9 cellular contexts compared by ENCODE assay signal in the genomic region with DNA sequence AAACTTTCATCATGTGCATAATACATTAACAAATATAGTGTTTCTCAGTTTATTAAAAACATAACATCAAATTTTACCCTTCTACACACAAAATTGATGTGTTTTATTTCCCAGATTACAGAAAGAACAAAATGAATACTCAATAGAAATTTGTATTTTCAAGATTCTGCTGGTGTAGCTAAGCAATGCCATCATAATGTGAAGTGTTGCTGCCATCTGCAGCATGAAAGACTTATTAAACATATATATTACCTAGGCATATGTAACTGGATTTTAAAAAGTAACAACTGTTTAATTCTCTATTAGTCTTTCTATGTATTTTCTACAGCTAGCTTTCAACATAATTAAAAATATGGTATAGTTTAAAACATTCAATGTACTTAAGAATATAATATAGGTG. TPM values are rescaled to one million over a fixed set of nuclear protein-coding genes. Genes with fewer than 3 reads are reported as not detected.
DNase-seq lines count a peak whose midpoint lies in the region; ATAC-seq, FAIRE-seq and TF ChIP-seq lines count a peak whose summit lies in the region.
"Had no signal": no experiment of that assay in that cellular context is flagged by ENCODE, and none has a peak within 500 bp of the region (broad histone marks: within the 10 kb centered on the region; RNA-seq: fewer than 3 reads in every experiment).

No MANE protein-coding gene starts in this region.

- no peak overlapping the region for H3K4me3 ChIP-seq in adrenal gland
- no peak overlapping the region for H3K4me3 ChIP-seq in kidney (ENCODE audit: low read length in 2 of 2)
- no peak overlapping the region for H3K4me3 ChIP-seq in thoracic aorta

- H3K27ac ChIP-seq in adrenal gland, result no peak overlapping the region
- no peak overlapping the region for H3K27ac ChIP-seq in kidney (ENCODE audit: low read depth in 2 of 2, low read length in 2 of 2)
- H3K27ac ChIP-seq in thoracic aorta, result no peak overlapping the region

- H3K9me3 ChIP-seq in adrenal gland (replicated peaks in 1 of 3) (no peaks in the 10 kb centered on the region), kidney (ENCODE audit: control insufficient read depth in 1 of 2, low read length in 2 of 2) (no peaks in the 10 kb centered on the region), thoracic aorta (no peaks in the 10 kb centered on the region)

- no peak for ATAC-seq in activated naive CD8-positive, alpha-beta T cell treated with anti-CD3 and anti-CD28 coated beads, Interleukin-2, amount 50 U/mL, for 24 hours
- ATAC-seq in thoracic aorta (ENCODE audit: insufficient number of reproducible peaks, low FRiP score, low read depth) (no peak), HG03521 (IDR thresholded peaks at IDR 0.05; ENCODE audit: unreplicated experiment) (no peak)

- intact Hi-C loops in adrenal gland (cut with DNase I) (no loop called here), kidney (cut with DNase I) (loop anchor here (10.0 kb wide), 1 partner anchor 243 kb away; no protein-coding TSS in a partner anchor)

- TF ChIP-seq CTCF in adrenal gland (IDR thresholded peaks at IDR 0.05) (peak in 5 of 6 experiments; percentile 13 to 53 (median 45)), kidney (IDR thresholded peaks at IDR 0.05; ENCODE audit: borderline replicate concordance, extremely low read depth, insufficient read depth) (peak; percentile 49), thoracic aorta (IDR thresholded peaks at IDR 0.05) (peak; percentile 24)

- peak; percentile 87 for FAIRE-seq in kidney (lab: Jason Lieb, UNC)

- no peak overlapping the region for H3K9ac ChIP-seq in kidney (ENCODE audit: low read length in 2 of 2)

- no peak overlapping the region for H3K27ac Mint-ChIP-seq in activated naive CD8-positive, alpha-beta T cell treated with anti-CD3 and anti-CD28 coated beads for 36 hours
- H3K27ac Mint-ChIP-seq in activated naive CD8-positive, alpha-beta T cell treated with anti-CD3 and anti-CD28 coated beads, Interleukin-2, amount 50 U/mL, for 24 hours, result no peak overlapping the region

- H3K4me3 Mint-ChIP-seq in activated naive CD8-positive, alpha-beta T cell treated with anti-CD3 and anti-CD28 coated beads for 36 hours, result no peak overlapping the region
- H3K4me3 Mint-ChIP-seq in activated naive CD8-positive, alpha-beta T cell treated with anti-CD3 and anti-CD28 coated beads, Interleukin-2, amount 50 U/mL, for 24 hours, result no peak overlapping the region

- H3K36me3 ChIP-seq in adrenal gland (replicated peaks in 1 of 2), result no peaks in the 10 kb centered on the region
- H3K36me3 ChIP-seq in kidney (ENCODE audit: control insufficient read depth in 1 of 2, insufficient read depth in 2 of 2, low read length in 2 of 2), result no peaks in the 10 kb centered on the region
- no peaks in the 10 kb centered on the region for H3K36me3 ChIP-seq in thoracic aorta

- TF ChIP-seq POLR2A in adrenal gland (IDR thresholded peaks at IDR 0.05), result no peak

- DNase-seq in activated naive CD8-positive, alpha-beta T cell treated with anti-CD3 and anti-CD28 coated beads for 36 hours, result peak; percentile 3
- no peak for DNase-seq in activated naive CD8-positive, alpha-beta T cell treated with anti-CD3 and anti-CD28 coated beads, Interleukin-2, amount 50 U/mL, for 24 hours
- DNase-seq in H4 (ENCODE audit: low spot score) (peak; percentile 60), NCI-H146 treated with DMSO at 0.1 percent for 48 hours (lab: John Stamatoyannopoulos, UW; ENCODE audit: unreplicated experiment) (peak; percentile 46), adrenal gland (peak in 2 of 7 donors; percentile 39 to 52), kidney (no peak), thoracic aorta (ENCODE audit: low spot score) (no peak)

- no peaks in the 10 kb centered on the region for H3K9me3 Mint-ChIP-seq in activated naive CD8-positive, alpha-beta T cell treated with anti-CD3 and anti-CD28 coated beads for 36 hours
- no peaks in the 10 kb centered on the region for H3K9me3 Mint-ChIP-seq in activated naive CD8-positive, alpha-beta T cell treated with anti-CD3 and anti-CD28 coated beads, Interleukin-2, amount 50 U/mL, for 24 hours

- H3K36me3 Mint-ChIP-seq in activated naive CD8-positive, alpha-beta T cell treated with anti-CD3 and anti-CD28 coated beads for 36 hours, result no peaks in the 10 kb centered on the region
- H3K36me3 Mint-ChIP-seq in activated naive CD8-positive, alpha-beta T cell treated with anti-CD3 and anti-CD28 coated beads, Interleukin-2, amount 50 U/mL, for 24 hours (ENCODE audit: low read depth), result no peaks in the 10 kb centered on the region

- no peaks in the 10 kb centered on the region for H3K27me3 Mint-ChIP-seq in activated naive CD8-positive, alpha-beta T cell treated with anti-CD3 and anti-CD28 coated beads for 36 hours
- H3K27me3 Mint-ChIP-seq in activated naive CD8-positive, alpha-beta T cell treated with anti-CD3 and anti-CD28 coated beads, Interleukin-2, amount 50 U/mL, for 24 hours, result no peaks in the 10 kb centered on the region

- H3K4me1 ChIP-seq in adrenal gland (replicated peaks in 1 of 2) (no peaks in the 10 kb centered on the region), kidney (ENCODE audit: control insufficient read depth in 1 of 2, insufficient read depth in 1 of 2, low read depth in 1 of 2, low read length in 2 of 2) (no peaks in the 10 kb centered on the region), thoracic aorta (ENCODE audit: control insufficient read depth in 1 of 2, low read depth in 2 of 2) (no peaks in the 10 kb centered on the region)

- peaks cover 3% of the 10 kb centered on the region for H3K4me1 Mint-ChIP-seq in activated naive CD8-positive, alpha-beta T cell treated with anti-CD3 and anti-CD28 coated beads for 36 hours
- H3K4me1 Mint-ChIP-seq in activated naive CD8-positive, alpha-beta T cell treated with anti-CD3 and anti-CD28 coated beads, Interleukin-2, amount 50 U/mL, for 24 hours, result no peaks in the 10 kb centered on the region

- H3K27me3 ChIP-seq in adrenal gland (no peaks in the 10 kb centered on the region), thoracic aorta (replicated peaks; ENCODE audit: insufficient read depth) (no peaks in the 10 kb centered on the region)

RNA-seq across cellular contexts. Expression of a gene that starts 27.5 kb away (rescaled TPM):
- not detected for total RNA-seq in activated naive CD8-positive, alpha-beta T cell treated with anti-CD3 and anti-CD28 coated beads for 36 hours
- not detected in 2 replicates for total RNA-seq in H4 (2014; rRNA removed; shearing (Covaris generic))
- not detected for total RNA-seq in adrenal gland
- polyA plus RNA-seq in adrenal gland, result not detected
- total RNA-seq in kidney, result not detected
- not detected for polyA plus RNA-seq in kidney (ENCODE audit: insufficient read depth, low read depth, low replicate concordance)
- total RNA-seq in thoracic aorta, result not detected
- polyA plus RNA-seq: esophagus had no signal

RNA-seq across cellular contexts. Expression of a gene that starts 33.3 kb away (rescaled TPM):
- 10 to 100 TPM; 85.2 to 86.5 TPM for total RNA-seq in activated naive CD8-positive, alpha-beta T cell treated with anti-CD3 and anti-CD28 coated beads for 36 hours
- 259 and 270 TPM in 2 replicates for total RNA-seq in H4 (2014; rRNA removed; shearing (Covaris generic))
- total RNA-seq in adrenal gland (10 to 100 TPM; 39.0 to 98.7 (median 64.4) TPM), kidney (266 TPM), thoracic aorta (100 to 1,000 TPM; 116 to 565 TPM)
- polyA plus RNA-seq in adrenal gland (10 to 100 TPM; 19.3 to 53.5 (median 29.6) TPM), kidney (ENCODE audit: insufficient read depth, low read depth, low replicate concordance) (53.5 TPM)

Comparison
In these comparisons a context has a peak if more than half of its experiments do, and no peak if none do; other contexts are left out.
1. DNase-seq: peak in activated naive CD8-positive, alpha-beta T cell treated with anti-CD3 and anti-CD28 coated beads for 36 hours (single experiment), H4 (single experiment) and NCI-H146 treated with DMSO at 0.1 percent for 48 hours (single experiment); none in activated naive CD8-positive, alpha-beta T cell treated with anti-CD3 and anti-CD28 coated beads, Interleukin-2, amount 50 U/mL, for 24 hours (single experiment), kidney (single experiment) and thoracic aorta (single experiment).
2. Peak in every context shown above with its lines, with median percentiles within 50 percentile points of each other: CTCF ChIP-seq.